15 cellular contexts compared by ENCODE assay signal in the genomic region with DNA sequence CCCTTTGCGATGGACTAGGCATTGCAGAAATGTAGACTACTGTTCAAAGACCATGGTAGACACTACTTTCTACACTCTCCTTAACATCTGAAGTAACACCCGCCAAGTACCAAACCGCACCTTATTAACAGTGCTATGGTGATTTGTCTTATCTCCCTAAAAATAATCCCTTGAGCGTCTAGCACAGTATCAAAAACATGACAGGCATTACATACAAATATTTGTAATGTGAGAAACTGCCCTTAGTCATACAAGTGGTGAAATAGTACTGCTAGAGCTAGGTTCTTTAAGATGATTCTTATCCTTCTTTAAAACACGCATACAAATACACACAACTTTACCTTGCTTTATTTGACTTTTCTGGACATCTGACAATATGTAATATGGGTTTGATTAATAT. TPM values are rescaled to one million over a fixed set of nuclear protein-coding genes. Genes with fewer than 3 reads are reported as not detected.
DNase-seq lines count a peak whose midpoint lies in the region; ATAC-seq, FAIRE-seq and TF ChIP-seq lines count a peak whose summit lies in the region.
"Had no signal": no experiment of that assay in that cellular context is flagged by ENCODE, and none has a peak within 500 bp of the region (broad histone marks: within the 10 kb centered on the region; RNA-seq: fewer than 3 reads in every experiment).

No MANE protein-coding gene starts in this region.

- no peak for TF ChIP-seq POLR2A in erythroblast (IDR thresholded peaks at IDR 0.05; ENCODE audit: low read length)

- H3K9me3 ChIP-seq in osteoblast (ENCODE audit: low read depth, low read length) (no peaks in the 10 kb centered on the region), kidney (ENCODE audit: control insufficient read depth in 1 of 2, low read length in 2 of 2) (no peaks in the 10 kb centered on the region)
- H3K9me3 ChIP-seq: left ventricle myocardium inferior had no signal

- H3K36me3 ChIP-seq in osteoblast (ENCODE audit: insufficient read depth, low read length) (peaks cover 18% of the 10 kb centered on the region), kidney (ENCODE audit: control insufficient read depth in 1 of 2, insufficient read depth in 2 of 2, low read length in 2 of 2) (peaks cover 0 to 3% of the 10 kb centered on the region in 2 donors)
- H3K36me3 ChIP-seq: left ventricle myocardium inferior had no signal

- H3K4me2 ChIP-seq in osteoblast (ENCODE audit: insufficient read depth, low read length), result peak overlapping the region; percentile 5

- TF ChIP-seq CTCF in osteoblast (IDR thresholded peaks at IDR 0.05; ENCODE audit: extremely low read depth, low read depth, low read length) (no peak), kidney (IDR thresholded peaks at IDR 0.05; ENCODE audit: borderline replicate concordance, extremely low read depth, insufficient read depth) (no peak)

- H3K27ac ChIP-seq in osteoblast (ENCODE audit: low read depth, low read length) (peak overlapping the region; percentile 68), kidney (ENCODE audit: low read depth in 2 of 2, low read length in 2 of 2) (no peak overlapping the region)
- H3K27ac ChIP-seq: left ventricle myocardium inferior had no signal

- intact Hi-C loops in kidney (cut with DNase I), result no loop called here

- ATAC-seq in GM18858 (IDR thresholded peaks at IDR 0.05; ENCODE audit: unreplicated experiment), result no peak

- DNase-seq in EH (ENCODE audit: low read depth) (peak; percentile 71), M059J (ENCODE audit: low read depth) (peak; percentile 25), erythroblast (lab: John Stamatoyannopoulos, UW) (peak; percentile 46 to 50), osteoblast (ENCODE audit: insufficient read length, low spot score, missing footprints) (peak; percentile 68), NCI-H1930 (lab: John Stamatoyannopoulos, UW) (no peak), kidney (no peak)
- no peak for DNase-seq in activated effector memory CD4-positive, alpha-beta T cell treated with anti-CD3 and anti-CD28 coated beads, Interleukin-2, amount 50 U/mL, for 16 hours
- DNase-seq: activated CD4-positive, alpha-beta T cell treated with anti-CD3 and anti-CD28 coated beads for 1 hour; aorta; Calu3; left ventricle myocardium inferior; nephron progenitor cell; SW 1271 had no signal

- H4K20me1 ChIP-seq in osteoblast (ENCODE audit: insufficient read depth, low read length), result peaks cover 84% of the 10 kb centered on the region

- no peak overlapping the region for H3K9ac ChIP-seq in kidney (ENCODE audit: low read length in 2 of 2)

- no peak for FAIRE-seq in kidney (lab: Jason Lieb, UNC)
- FAIRE-seq: HTR-8/SVneo had no signal

- H3K27me3 ChIP-seq in osteoblast (ENCODE audit: insufficient read depth, low read length), result no peaks in the 10 kb centered on the region

- no peak overlapping the region for H3K4me3 ChIP-seq in osteoblast (ENCODE audit: insufficient read depth, low read length)
- H3K4me3 ChIP-seq in kidney (ENCODE audit: low read length in 2 of 2), result no peak overlapping the region
- H3K4me3 ChIP-seq: left ventricle myocardium inferior had no signal

- H2AFZ ChIP-seq in osteoblast (ENCODE audit: low read length), result no peak overlapping the region

- peaks cover 97% of the 10 kb centered on the region for H3K79me2 ChIP-seq in osteoblast (ENCODE audit: insufficient read depth, low read length)

- peaks cover 26% of the 10 kb centered on the region for H3K4me1 ChIP-seq in osteoblast (ENCODE audit: insufficient read depth, low read length)
- H3K4me1 ChIP-seq in kidney (ENCODE audit: control insufficient read depth in 1 of 2, insufficient read depth in 1 of 2, low read depth in 1 of 2, low read length in 2 of 2), result peaks cover 3 to 9% of the 10 kb centered on the region in 2 donors

RNA-seq across cellular contexts. Expression of gene PUM1, which starts 27.2 kb away (rescaled TPM):
- 38.6 and 60.2 TPM in 2 replicates for total RNA-seq in M059J (2014; rRNA removed; shearing (Covaris generic))
- 68.8 and 69.5 TPM in 2 replicates for total RNA-seq in osteoblast
- 150 TPM for total RNA-seq in kidney
- polyA plus RNA-seq in kidney (ENCODE audit: insufficient read depth, low read depth, low replicate concordance), result 19.1 TPM

Comparison
In these comparisons a context has a peak if more than half of its experiments do, and no peak if none do; other contexts are left out.
1. DNase-seq: peak in EH (single experiment), M059J (single experiment), erythroblast (2 of 2) and osteoblast (single experiment); none in NCI-H1930 (0 of 2), activated effector memory CD4-positive, alpha-beta T cell treated with anti-CD3 and anti-CD28 coated beads, Interleukin-2, amount 50 U/mL, for 16 hours (single experiment) and kidney (single experiment).